ENCODE assay signal across 8 cellular contexts in genomic region chr14:52949711-52950409, GRCh38. TPM values are rescaled to one million over a fixed set of nuclear protein-coding genes. Genes with fewer than 3 reads are reported as not detected.
A peak's percentile ranks its signal among the peaks of the same experiment; 100 is the strongest.
DNase-seq lines count a peak whose midpoint lies in the region; ATAC-seq, FAIRE-seq and TF ChIP-seq lines count a peak whose summit lies in the region.

No MANE protein-coding gene starts in this region.

- peaks cover 40% of the 10 kb centered on the region for H3K27me3 Mint-ChIP-seq in activated naive CD8-positive, alpha-beta T cell
- no peaks in the 10 kb centered on the region for H3K27me3 Mint-ChIP-seq in progenitor cell of endocrine pancreas

- FAIRE-seq in HTR-8/SVneo (lab: Jason Lieb, UNC) = peak; percentile 89

- H3K27ac Mint-ChIP-seq in activated naive CD8-positive, alpha-beta T cell = no peak overlapping the region
- H3K27ac Mint-ChIP-seq in progenitor cell of endocrine pancreas = peak overlapping the region; percentile 99

- DNase-seq in BE2C = peak; percentile 29
- peak; percentile 57 for DNase-seq in HTR-8/SVneo (ENCODE audit: insufficient read length, low spot score)
- peak in 1 of 2 donors; percentile 23 for DNase-seq in heart right ventricle
- DNase-seq in progenitor cell of endocrine pancreas (ENCODE audit: low spot score, unreplicated experiment) = no peak
- no peak for DNase-seq in KG1 (lab: John Stamatoyannopoulos, UW)
- DNase-seq in activated CD4-positive, CD25-positive, alpha-beta regulatory T cell treated with anti-CD3 and anti-CD28 coated beads, Interleukin-2, amount 50 U/mL, for 72 hours = no peak
- no peak for DNase-seq in OCI-M2 (lab: John Stamatoyannopoulos, UW; ENCODE audit: unreplicated experiment)

- H3K9me3 Mint-ChIP-seq in activated naive CD8-positive, alpha-beta T cell (ENCODE audit: low read depth) = no peaks in the 10 kb centered on the region
- H3K9me3 Mint-ChIP-seq in progenitor cell of endocrine pancreas (ENCODE audit: low read depth) = no peaks in the 10 kb centered on the region

- H3K9me3 ChIP-seq in BE2C (no peaks in the 10 kb centered on the region), heart right ventricle (no peaks in the 10 kb centered on the region)

- TF ChIP-seq CTCF in BE2C (IDR thresholded peaks at IDR 0.05; ENCODE audit: low read depth, low read length) (no peak), heart right ventricle (IDR thresholded peaks at IDR 0.05) (no peak), progenitor cell of endocrine pancreas (IDR thresholded peaks at IDR 0.05; ENCODE audit: unreplicated experiment) (no peak)

- intact Hi-C loops in heart right ventricle (cut with DNase I) = loop anchor here in 6 of 10 donors (2.0 to 10.0 kb wide), 9 partner anchors 43 to 355 kb away; no protein-coding TSS in a partner anchor

- no peaks in the 10 kb centered on the region for H3K27me3 ChIP-seq in BE2C
- H3K27me3 ChIP-seq in heart right ventricle = peaks cover 0 to 68% (median 0%) of the 10 kb centered on the region in 7 donors

- WGBS in heart right ventricle, 2 donors = 1% methylated on average over 24 of the region's 24 CpGs

- H3K4me3 Mint-ChIP-seq in activated naive CD8-positive, alpha-beta T cell = peak overlapping the region; percentile 69
- H3K4me3 Mint-ChIP-seq in progenitor cell of endocrine pancreas (ENCODE audit: low read depth) = peak overlapping the region; percentile 98

- H3K36me3 Mint-ChIP-seq in activated naive CD8-positive, alpha-beta T cell = no peaks in the 10 kb centered on the region
- peaks cover 5% of the 10 kb centered on the region for H3K36me3 Mint-ChIP-seq in progenitor cell of endocrine pancreas (ENCODE audit: insufficient read depth)

- peaks cover 28% of the 10 kb centered on the region for H3K36me3 ChIP-seq in BE2C
- peaks cover 0 to 28% (median 0%) of the 10 kb centered on the region in 9 donors for H3K36me3 ChIP-seq in heart right ventricle

- H3K4me1 ChIP-seq in BE2C (peaks cover 16% of the 10 kb centered on the region), heart right ventricle (peaks cover 0 to 58% (median 45%) of the 10 kb centered on the region in 9 donors)

- H3K4me3 ChIP-seq in BE2C (ENCODE audit: low read depth, low read length) (peak overlapping the region; percentile 87), heart right ventricle (peak overlapping the region; percentile 76 to 98 (median 86))

- ATAC-seq in heart right ventricle = peak in 6 of 8 donors; percentile 21 to 69 (median 57)

- H3K27ac ChIP-seq in heart right ventricle = peak overlapping the region; percentile 96 to 100 (median 99)

- peaks cover 21% of the 10 kb centered on the region for H3K4me1 Mint-ChIP-seq in activated naive CD8-positive, alpha-beta T cell (ENCODE audit: low read depth)
- H3K4me1 Mint-ChIP-seq in progenitor cell of endocrine pancreas (ENCODE audit: low read depth) = peaks cover 40% of the 10 kb centered on the region

RNA-seq across cellular contexts. Expression of gene FERMT2, which starts 1.0 kb away (rescaled TPM):
- polyA plus RNA-seq in BE2C (2012; ENCODE audit: insufficient read depth, insufficient read length, low read depth) = 165 TPM
- total RNA-seq in heart right ventricle = 100 to 1,000 TPM in 9 of 10 donors, 10 to 100 TPM in 1; 89.1 to 175 (median 115) TPM
- polyA plus RNA-seq in heart right ventricle = 10 to 100 TPM; 45.7 to 67.7 TPM
- total RNA-seq in progenitor cell of endocrine pancreas = 44.4 and 52.8 TPM in 2 replicates

Comparison
In these comparisons a context has a peak if more than half of its experiments do, and no peak if none do; other contexts are left out.
1. DNase-seq: peak in BE2C (single experiment) and HTR-8/SVneo (single experiment); none in progenitor cell of endocrine pancreas (single experiment), KG1 (single experiment), activated CD4-positive, CD25-positive, alpha-beta regulatory T cell treated with anti-CD3 and anti-CD28 coated beads, Interleukin-2, amount 50 U/mL, for 72 hours (single experiment) and OCI-M2 (single experiment).